In the genomic region with DNA sequence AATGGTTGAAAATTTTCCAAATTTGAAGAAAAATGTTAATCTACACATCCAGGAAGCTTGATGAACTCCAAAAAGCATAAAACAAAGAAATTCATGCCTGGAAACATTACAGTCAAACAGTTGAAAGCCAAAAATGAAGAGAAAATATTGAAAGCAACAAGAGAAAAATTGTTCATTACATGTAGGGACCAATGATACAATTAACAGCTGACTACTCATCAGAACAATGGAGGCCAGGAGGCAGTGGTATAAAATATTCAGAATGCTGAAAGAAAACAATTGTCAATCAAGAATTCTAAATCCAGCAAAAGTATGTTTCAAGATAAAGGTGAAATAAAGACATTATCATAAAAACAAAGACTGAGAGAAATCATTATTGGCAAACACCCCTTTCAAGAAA, we compare ENCODE assay signal across 2 cellular contexts.
TF ChIP-seq lines count a peak whose summit lies in the region.

No MANE protein-coding gene starts in this region.

TF ChIP-seq in HEK293, 187 proteins besides CTCF, POLR2A, EP300 and RAD21 (continued from another document):
- TF ChIP-seq MZF1 (tag by site-specific recombination; IDR thresholded peaks at IDR 0.05; ENCODE audit: borderline replicate concordance) (no peak), TRIM28 (IDR thresholded peaks at IDR 0.05; ENCODE audit: borderline replicate concordance, low read length) (peak; percentile 95)

TF ChIP-seq in GM12878, 131 proteins besides CTCF, POLR2A, EP300 and RAD21 (continued from another document):
- TF ChIP-seq KDM1A (IDR thresholded peaks at IDR 0.05; ENCODE audit: borderline replicate concordance) (no peak), MYC (IDR thresholded peaks at IDR 0.05; ENCODE audit: insufficient read depth, insufficient read length, insufficient replicate concordance, low read length, severe bottlenecking) (no peak), EZH2 (IDR thresholded peaks at IDR 0.05; ENCODE audit: borderline replicate concordance, control insufficient read depth, low read depth, low read length) (no peak)
